1 cellular context compared by ENCODE assay signal in the genomic region with DNA sequence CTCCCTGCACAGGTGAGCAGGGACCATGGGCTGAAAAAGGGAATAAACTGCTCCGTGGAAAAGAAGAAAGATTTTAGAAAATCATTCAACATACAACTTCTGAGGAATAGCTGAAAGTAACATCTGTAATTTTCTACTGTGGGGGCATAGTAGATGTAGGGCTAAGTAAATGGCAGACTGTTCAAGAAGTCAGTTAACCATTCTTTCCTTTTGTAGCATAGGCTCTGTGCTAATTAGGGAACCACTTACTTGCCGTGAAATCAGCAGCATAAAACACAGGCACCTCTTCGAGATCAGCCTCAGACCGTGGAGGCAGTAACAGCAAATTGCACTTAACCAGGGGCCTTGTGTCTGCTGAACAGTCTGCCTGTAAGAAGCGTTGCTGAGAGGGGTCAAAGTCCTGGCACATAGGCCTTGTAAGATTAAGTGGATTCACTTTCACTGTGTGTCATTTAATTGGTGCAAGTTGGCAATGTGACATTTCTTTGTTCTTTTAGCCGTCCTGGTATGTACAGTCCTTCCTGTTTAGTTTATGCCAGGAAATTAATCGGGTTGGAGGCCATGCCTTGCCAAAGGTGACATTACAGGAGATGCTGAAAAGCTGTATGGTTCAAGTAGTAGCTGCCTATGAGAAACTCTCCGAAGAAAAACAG.
TF ChIP-seq lines count a peak whose summit lies in the region.

No MANE protein-coding gene starts in this region.

TF ChIP-seq in IMR-90, 13 proteins besides CTCF, POLR2A, EP300 and RAD21 (continued from another document):
- TF ChIP-seq MXI1 (IDR thresholded peaks at IDR 0.05; ENCODE audit: borderline replicate concordance, low read depth, low read length) (no peak), FOS (IDR thresholded peaks at IDR 0.05; ENCODE audit: low read depth, low read length) (no peak), RFX5 (IDR thresholded peaks at IDR 0.05; ENCODE audit: low read depth, low read length) (no peak), CHD1 (IDR thresholded peaks at IDR 0.05; ENCODE audit: low read depth, low read length) (no peak), USF2 (IDR thresholded peaks at IDR 0.05; ENCODE audit: low read depth, low read length) (no peak), MAZ (IDR thresholded peaks at IDR 0.05; ENCODE audit: borderline replicate concordance, low read depth, low read length) (no peak)
